1 cellular context compared by ENCODE assay signal in genomic region chr1:165773324-165773965, GRCh38.
A peak's percentile ranks its signal among the peaks of the same experiment; 100 is the strongest.
TF ChIP-seq lines count a peak whose summit lies in the region.

No MANE protein-coding gene starts in this region.

TF ChIP-seq in K562, 482 proteins besides CTCF, POLR2A, EP300 and RAD21 (continued from another document):
- TF ChIP-seq E2F1 (CRISPR knock-in tag; IDR thresholded peaks at IDR 0.05) (no peak), CREM (IDR thresholded peaks at IDR 0.05; ENCODE audit: low read depth) (peak; percentile 51; the same call in 1 of the 2 replicates), NONO (IDR thresholded peaks at IDR 0.05; ENCODE audit: low read depth in 2 of 2, low read length in 1 of 2) (no peak)
